ENCODE assay signal across 13 cellular contexts in the genomic region with DNA sequence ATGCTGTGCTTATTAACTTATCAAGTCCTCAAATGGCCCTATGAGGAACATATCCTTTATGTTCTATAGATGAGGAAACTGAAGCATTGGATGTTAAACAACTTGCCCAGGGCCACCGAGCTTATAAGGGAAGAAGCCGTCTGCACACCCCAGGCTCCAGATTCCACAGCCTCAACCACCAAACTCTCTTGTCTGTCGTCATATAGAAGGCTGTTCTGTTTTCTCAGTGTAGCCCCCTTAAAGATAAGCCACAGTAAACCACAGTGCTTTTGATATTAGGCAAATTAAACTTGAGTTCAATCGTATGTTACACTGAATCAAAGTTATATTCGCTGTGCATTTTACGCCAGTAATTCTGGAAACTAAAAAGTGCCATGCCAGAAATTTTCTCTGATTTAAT.
DNase-seq lines count a peak whose midpoint lies in the region; ATAC-seq, FAIRE-seq and TF ChIP-seq lines count a peak whose summit lies in the region.
"Had no signal": no experiment of that assay in that cellular context is flagged by ENCODE, and none has a peak within 500 bp of the region (broad histone marks: within the 10 kb centered on the region; RNA-seq: fewer than 3 reads in every experiment).

No MANE protein-coding gene starts in this region.

- no peaks in the 10 kb centered on the region for H4K20me1 ChIP-seq in HepG2 (ENCODE audit: insufficient read depth, low read length)

- H3K36me3 ChIP-seq in right lobe of liver (no peaks in the 10 kb centered on the region), HepG2 (replicated peaks in 1 of 2; ENCODE audit: control insufficient read depth in 1 of 2, insufficient read depth in 2 of 2, low read length in 2 of 2) (no peaks in the 10 kb centered on the region)

- no peak for DNase-seq in right lobe of liver
- no peak for DNase-seq in HepG2 (ENCODE audit: low spot score)
- no peak for DNase-seq in activated naive CD8-positive, alpha-beta T cell treated with anti-CD3 and anti-CD28 coated beads, Interleukin-2, amount 10 ng/mL, durations not matched to agents 7 days and 5 days
- DNase-seq in natural killer cell treated with Interleukin-12 subunit alpha and Interleukin-12 subunit beta and Interleukin-15 and Interleukin-18, amount 100 ng/mL, for 72 hours (ENCODE audit: low spot score), result no peak
- DNase-seq in NCI-H2196 (lab: John Stamatoyannopoulos, UW; ENCODE audit: unreplicated experiment), result no peak
- no peak for DNase-seq in progenitor cell of endocrine pancreas (ENCODE audit: low spot score, unreplicated experiment)
- no peak for DNase-seq in urothelium cell line (ENCODE audit: low spot score)
- DNase-seq in stimulated activated CD4-positive, alpha-beta T cell treated with anti-CD3 and anti-CD28 coated beads, Interleukin-4, amount 100 ng/mL, for 24 hours, result no peak
- DNase-seq: activated CD4-positive, alpha-beta T cell treated with anti-CD3 and anti-CD28 coated beads for 1 hour; GDM1; stimulated activated CD8-positive, alpha-beta memory T cell treated with anti-CD3 and anti-CD28 coated beads, Interleukin-4, amount 100 ng/mL, for 48 hours had no signal

- no peaks in the 10 kb centered on the region for H3K9me3 ChIP-seq in right lobe of liver
- H3K9me3 ChIP-seq in HepG2 (ENCODE audit: low read length), result no peaks in the 10 kb centered on the region

- H3K9ac ChIP-seq in HepG2 (ENCODE audit: insufficient read depth, low read depth, low read length), result no peak overlapping the region

- WGBS in right lobe of liver (ENCODE audit: insufficient coverage, low coverage, low lambda C conversion rate, missing lambda C conversion rate), result 65% methylated on average over 6 of the region's 6 CpGs
- WGBS in HepG2 (ENCODE audit: low lambda C conversion rate), result 71% methylated on average over 6 of the region's 6 CpGs

- H3K4me3 Mint-ChIP-seq in activated naive CD8-positive, alpha-beta T cell treated with anti-CD3 and anti-CD28 coated beads, Interleukin-2, amount 10 ng/mL, durations not matched to agents 7 days and 5 days, result peak overlapping the region; percentile 84
- peak overlapping the region; percentile 96 for H3K4me3 Mint-ChIP-seq in natural killer cell treated with Interleukin-12 subunit alpha and Interleukin-12 subunit beta and Interleukin-15 and Interleukin-18, amount 100 ng/mL, for 72 hours
- no peak overlapping the region for H3K4me3 Mint-ChIP-seq in progenitor cell of endocrine pancreas (ENCODE audit: low read depth)

- H3K9me3 Mint-ChIP-seq in activated naive CD8-positive, alpha-beta T cell treated with anti-CD3 and anti-CD28 coated beads, Interleukin-2, amount 10 ng/mL, durations not matched to agents 7 days and 5 days, result no peaks in the 10 kb centered on the region
- no peaks in the 10 kb centered on the region for H3K9me3 Mint-ChIP-seq in natural killer cell treated with Interleukin-12 subunit alpha and Interleukin-12 subunit beta and Interleukin-15 and Interleukin-18, amount 100 ng/mL, for 72 hours
- no peaks in the 10 kb centered on the region for H3K9me3 Mint-ChIP-seq in progenitor cell of endocrine pancreas (ENCODE audit: low read depth)

- in situ Hi-C loops in HepG2 (cut with HindIII; ENCODE audit: extremely low pct_ligation_motif_present, low pct_unique_long_range_greater_than_20kb), result no loop called here

- intact Hi-C loops in right lobe of liver (cut with DNase I), result no loop called here
- intact Hi-C loops in HepG2 (cut with micrococcal nuclease; ENCODE audit: unreplicated experiment), result no loop called here

- H3K4me1 Mint-ChIP-seq in activated naive CD8-positive, alpha-beta T cell treated with anti-CD3 and anti-CD28 coated beads, Interleukin-2, amount 10 ng/mL, durations not matched to agents 7 days and 5 days, result peaks cover 78% of the 10 kb centered on the region
- H3K4me1 Mint-ChIP-seq in natural killer cell treated with Interleukin-12 subunit alpha and Interleukin-12 subunit beta and Interleukin-15 and Interleukin-18, amount 100 ng/mL, for 72 hours (ENCODE audit: low read depth in 2 of 2), result peaks cover 69 to 85% of the 10 kb centered on the region in 2 donors
- H3K4me1 Mint-ChIP-seq in progenitor cell of endocrine pancreas (ENCODE audit: low read depth), result peaks cover 21% of the 10 kb centered on the region

- H3K27me3 ChIP-seq in right lobe of liver (no peaks in the 10 kb centered on the region), HepG2 (ENCODE audit: control insufficient read depth in 1 of 2, insufficient read depth in 2 of 2, low read length in 2 of 2) (no peaks in the 10 kb centered on the region)

- H3K4me1 ChIP-seq in right lobe of liver (peaks cover 0 to 17% (median 0%) of the 10 kb centered on the region in 4 donors), HepG2 (ENCODE audit: insufficient read depth, low read length) (peaks cover 16% of the 10 kb centered on the region)

- no peak overlapping the region for H2AFZ ChIP-seq in HepG2 (ENCODE audit: low read length)

- no peaks in the 10 kb centered on the region for H3K79me2 ChIP-seq in HepG2 (ENCODE audit: insufficient read depth, low read length)

- H3K4me3 ChIP-seq in right lobe of liver, result no peak overlapping the region
- H3K4me3 ChIP-seq in HepG2 (replicated peaks in 1 of 3; ENCODE audit: insufficient read depth in 1 of 3, low read depth in 2 of 3, low read length in 3 of 3), result no peak overlapping the region
- H3K4me3 ChIP-seq: K562 had no signal

- H3K4me2 ChIP-seq in HepG2 (ENCODE audit: low read depth, low read length), result no peak overlapping the region

- ATAC-seq in right lobe of liver (no peak), HepG2 (no peak)
- no peak for ATAC-seq in activated naive CD8-positive, alpha-beta T cell treated with anti-CD3 and anti-CD28 coated beads, Interleukin-2, amount 10 ng/mL, durations not matched to agents 7 days and 5 days (ENCODE audit: low read depth)
- no peak for ATAC-seq in natural killer cell treated with Interleukin-12 subunit alpha and Interleukin-12 subunit beta and Interleukin-15 and Interleukin-18, amount 100 ng/mL, for 72 hours
- ATAC-seq: K562 had no signal

- POLR2A ChIA-PET in HepG2 (lab: Yijun Ruan, JAX), result no interaction called here
- POLR2A ChIA-PET in activated naive CD8-positive, alpha-beta T cell treated with anti-CD3 and anti-CD28 coated beads, Interleukin-2, amount 10 ng/mL, durations not matched to agents 7 days and 5 days (lab: Charles Lee), result interaction anchor here (0.6 to 1.6 kb wide), 4 partner anchors 14 to 42 kb away, joined by 3 to 8 read pairs (median 3); no protein-coding TSS in a partner anchor

- TF ChIP-seq RAD21 in HepG2 (CRISPR knock-in tag; IDR thresholded peaks at IDR 0.05), result no peak

- no peak for TF ChIP-seq POLR2A in right lobe of liver (IDR thresholded peaks at IDR 0.05)
- no peak for TF ChIP-seq POLR2A in HepG2 (IDR thresholded peaks at IDR 0.05; ENCODE audit: insufficient read depth in 1 of 2, low read depth in 2 of 2, low read length in 2 of 2)

- peak overlapping the region in 2 of 3 donors; percentile 33 to 48 for H3K27ac ChIP-seq in right lobe of liver
- no peak overlapping the region for H3K27ac ChIP-seq in HepG2 (ENCODE audit: extremely low read length, insufficient read depth, low read length)

- H3K27ac Mint-ChIP-seq in activated naive CD8-positive, alpha-beta T cell treated with anti-CD3 and anti-CD28 coated beads, Interleukin-2, amount 10 ng/mL, durations not matched to agents 7 days and 5 days, result peak overlapping the region; percentile 84
- H3K27ac Mint-ChIP-seq in natural killer cell treated with Interleukin-12 subunit alpha and Interleukin-12 subunit beta and Interleukin-15 and Interleukin-18, amount 100 ng/mL, for 72 hours, result peak overlapping the region; percentile 86 to 91
- no peak overlapping the region for H3K27ac Mint-ChIP-seq in progenitor cell of endocrine pancreas

- TF ChIP-seq EP300 in HepG2 (IDR thresholded peaks at IDR 0.05; ENCODE audit: low read depth in 2 of 2, low read length in 2 of 2), result no peak
- no peak for TF ChIP-seq EP300 in HepG2 (CRISPR knock-in tag; IDR thresholded peaks at IDR 0.05; ENCODE audit: borderline replicate concordance)

- TF ChIP-seq CTCF in right lobe of liver (IDR thresholded peaks at IDR 0.05) (no peak), HepG2 (CRISPR knock-in tag; IDR thresholded peaks at IDR 0.05) (no peak), progenitor cell of endocrine pancreas (IDR thresholded peaks at IDR 0.05; ENCODE audit: unreplicated experiment) (no peak)

- FAIRE-seq in HepG2 (lab: Jason Lieb, UNC), result no peak
- FAIRE-seq in urothelium cell line (lab: Jason Lieb, UNC), result no peak
- FAIRE-seq: frontal cortex, K562 had no signal

- H3K36me3 Mint-ChIP-seq in activated naive CD8-positive, alpha-beta T cell treated with anti-CD3 and anti-CD28 coated beads, Interleukin-2, amount 10 ng/mL, durations not matched to agents 7 days and 5 days, result peaks cover 31% of the 10 kb centered on the region
- H3K36me3 Mint-ChIP-seq in natural killer cell treated with Interleukin-12 subunit alpha and Interleukin-12 subunit beta and Interleukin-15 and Interleukin-18, amount 100 ng/mL, for 72 hours, result peaks cover 14% of the 10 kb centered on the region
- H3K36me3 Mint-ChIP-seq in progenitor cell of endocrine pancreas (ENCODE audit: insufficient read depth), result no peaks in the 10 kb centered on the region

- no peaks in the 10 kb centered on the region for H3K27me3 Mint-ChIP-seq in activated naive CD8-positive, alpha-beta T cell treated with anti-CD3 and anti-CD28 coated beads, Interleukin-2, amount 10 ng/mL, durations not matched to agents 7 days and 5 days
- no peaks in the 10 kb centered on the region for H3K27me3 Mint-ChIP-seq in natural killer cell treated with Interleukin-12 subunit alpha and Interleukin-12 subunit beta and Interleukin-15 and Interleukin-18, amount 100 ng/mL, for 72 hours
- H3K27me3 Mint-ChIP-seq in progenitor cell of endocrine pancreas, result no peaks in the 10 kb centered on the region

- CTCF ChIA-PET in HepG2 (lab: Yijun Ruan, JAX; ENCODE audit: low intra/inter-chr PET ratio, low total read pairs), result no interaction called here

- no TSS peak for BruUV-seq in HepG2 (replicated peaks; lab: Mats Ljungman, UMichigan)

TF ChIP-seq in HepG2, 621 proteins besides CTCF, POLR2A, EP300 and RAD21 (continues in another document):
- TF ChIP-seq SALL1 (CRISPR knock-in tag; IDR thresholded peaks at IDR 0.05) (no peak), CENPX (CRISPR knock-in tag; IDR thresholded peaks at IDR 0.05) (no peak), TBX3 (IDR thresholded peaks at IDR 0.05; ENCODE audit: borderline replicate concordance) (no peak), CCDC6 (CRISPR knock-in tag; IDR thresholded peaks at IDR 0.05) (no peak)
- TF ChIP-seq, protein P1, sequence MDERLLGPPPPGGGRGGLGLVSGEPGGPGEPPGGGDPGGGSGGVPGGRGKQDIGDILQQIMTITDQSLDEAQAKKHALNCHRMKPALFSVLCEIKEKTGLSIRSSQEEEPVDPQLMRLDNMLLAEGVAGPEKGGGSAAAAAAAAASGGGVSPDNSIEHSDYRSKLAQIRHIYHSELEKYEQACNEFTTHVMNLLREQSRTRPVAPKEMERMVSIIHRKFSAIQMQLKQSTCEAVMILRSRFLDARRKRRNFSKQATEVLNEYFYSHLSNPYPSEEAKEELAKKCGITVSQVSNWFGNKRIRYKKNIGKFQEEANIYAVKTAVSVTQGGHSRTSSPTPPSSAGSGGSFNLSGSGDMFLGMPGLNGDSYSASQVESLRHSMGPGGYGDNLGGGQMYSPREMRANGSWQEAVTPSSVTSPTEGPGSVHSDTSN (CRISPR knock-in tag; IDR thresholded peaks at IDR 0.05), result no peak
